Comparison of ENCODE assay signal across 9 cellular contexts in genomic region chr9:2229109-2229733, GRCh38.
DNase-seq lines count a peak whose midpoint lies in the region; ATAC-seq, FAIRE-seq and TF ChIP-seq lines count a peak whose summit lies in the region.
"Had no signal": no experiment of that assay in that cellular context is flagged by ENCODE, and none has a peak within 500 bp of the region (broad histone marks: within the 10 kb centered on the region; RNA-seq: fewer than 3 reads in every experiment).

No MANE protein-coding gene starts in this region.

- H3K4me3 ChIP-seq in MM.1S (ENCODE audit: low read length) (peak overlapping the region; percentile 3), keratinocyte (ENCODE audit: control insufficient read depth in 2 of 3, extremely low read depth in 1 of 3, insufficient read depth in 2 of 3, low read depth in 1 of 3, low read length in 3 of 3) (no peak overlapping the region)

- no peaks in the 10 kb centered on the region for H3K36me3 ChIP-seq in MM.1S (replicated peaks; ENCODE audit: insufficient read depth, low read length)
- H3K36me3 ChIP-seq in keratinocyte (ENCODE audit: control insufficient read depth in 2 of 2, extremely low read depth in 1 of 2, insufficient read depth in 2 of 2, low read length in 2 of 2), result no peaks in the 10 kb centered on the region

- no peak for TF ChIP-seq POLR2A in GM12891 (IDR thresholded peaks at IDR 0.05; ENCODE audit: low read depth, low read length)
- TF ChIP-seq POLR2A in H54 (IDR thresholded peaks at IDR 0.05; ENCODE audit: low read depth, low read length), result no peak

- no peaks in the 10 kb centered on the region for H3K9me3 ChIP-seq in MM.1S (replicated peaks; ENCODE audit: insufficient read depth, low read length)
- H3K9me3 ChIP-seq in keratinocyte (ENCODE audit: control insufficient read depth, low read depth, low read length), result no peaks in the 10 kb centered on the region

- H3K9ac ChIP-seq in MM.1S (ENCODE audit: low read length) (peak overlapping the region; percentile 25; the same call in 1 of the 2 replicates), keratinocyte (ENCODE audit: control insufficient read depth, extremely low read depth, insufficient read depth, low read length) (no peak overlapping the region)

- H3K4me2 ChIP-seq in MM.1S (ENCODE audit: low read depth, low read length) (peak overlapping the region; percentile 68), keratinocyte (ENCODE audit: control insufficient read depth, extremely low read depth, insufficient read depth, low read depth, low read length) (no peak overlapping the region)

- dilution Hi-C loops in keratinocyte (cut with MboI; ENCODE audit: extremely low pct_ligation_motif_present, low sequenced_read_pairs), result no loop called here

- H3K4me1 ChIP-seq in MM.1S (ENCODE audit: low read length), result peaks cover 25% of the 10 kb centered on the region
- H3K4me1 ChIP-seq in keratinocyte (ENCODE audit: control insufficient read depth, extremely low read depth, insufficient read depth, low read length), result no peaks in the 10 kb centered on the region

- no peak for TF ChIP-seq CTCF in MM.1S (IDR thresholded peaks at IDR 0.05; ENCODE audit: low read length)
- TF ChIP-seq CTCF in keratinocyte (optimal IDR thresholded peaks at IDR 0.05 in 1 of 3, IDR thresholded peaks at IDR 0.05 in 1 of 3, conservative IDR thresholded peaks at IDR 0.05 in 1 of 3; ENCODE audit: extremely low read depth in 1 of 3, insufficient read depth in 2 of 3, low read length in 3 of 3), result no peak

- FAIRE-seq in GM12891 (lab: Jason Lieb, UNC) (peak; percentile 81), keratinocyte (lab: Jason Lieb, UNC) (no peak), H54 (lab: Jason Lieb, UNC) (no peak)

- no peaks in the 10 kb centered on the region for H3K79me2 ChIP-seq in MM.1S (ENCODE audit: low read length)
- no peaks in the 10 kb centered on the region for H3K79me2 ChIP-seq in keratinocyte (ENCODE audit: control insufficient read depth, insufficient read depth, low read length)

- 0 out of 2 replicates have a peak, but pooled peaks cover 12% of the 10 kb centered on the region for H3F3A ChIP-seq in MM.1S (ENCODE audit: insufficient read depth, low read length)

- peak overlapping the region; percentile 83; the same call in 1 of the 2 replicates for H3K27ac ChIP-seq in MM.1S (ENCODE audit: low read length)
- H3K27ac ChIP-seq in keratinocyte (ENCODE audit: control insufficient read depth, insufficient read depth, low read length), result no peak overlapping the region

- DNase-seq in GM12891 (ENCODE audit: insufficient read length, low spot score) (no peak), MM.1S (peak; percentile 67), keratinocyte (ENCODE audit: low read depth, low spot score) (no peak), DMS114 treated with DMSO at 0.1 percent for 48 hours (lab: John Stamatoyannopoulos, UW; ENCODE audit: unreplicated experiment) (no peak), DMS 273 (lab: John Stamatoyannopoulos, UW; ENCODE audit: unreplicated experiment) (no peak), H54 (ENCODE audit: insufficient read length, low spot score) (no peak)
- no peak for DNase-seq in stimulated activated naive CD4-positive, alpha-beta T cell (lab: John Stamatoyannopoulos, UW)
- DNase-seq: NCI-H82 had no signal

- no peaks in the 10 kb centered on the region for H4K20me1 ChIP-seq in MM.1S (ENCODE audit: insufficient read depth, low read length)
- H4K20me1 ChIP-seq in keratinocyte (ENCODE audit: control insufficient read depth, extremely low read depth, insufficient read depth, low read length), result no peaks in the 10 kb centered on the region

- H3K27me3 ChIP-seq in MM.1S (replicated peaks; ENCODE audit: insufficient read depth, low read length) (no peaks in the 10 kb centered on the region), keratinocyte (ENCODE audit: control insufficient read depth, extremely low read depth, insufficient read depth, low read length) (no peaks in the 10 kb centered on the region)

- no peaks in the 10 kb centered on the region for H3K9me2 ChIP-seq in MM.1S (replicated peaks; ENCODE audit: insufficient read depth, low read length)

- ATAC-seq in HG02588 (IDR thresholded peaks at IDR 0.05; ENCODE audit: unreplicated experiment), result peak; percentile 87

- no peaks in the 10 kb centered on the region for H3K9me1 ChIP-seq in keratinocyte (ENCODE audit: control insufficient read depth, extremely low read depth, insufficient read depth, low read length)

- H2AFZ ChIP-seq in MM.1S (ENCODE audit: low read length) (peak overlapping the region; percentile 36), keratinocyte (ENCODE audit: control insufficient read depth, low read length) (peak overlapping the region; percentile 27)

TF ChIP-seq in GM12891, 5 proteins besides CTCF, POLR2A, EP300 and RAD21:
- no peak for TF ChIP-seq POLR2AphosphoS5 (IDR thresholded peaks at IDR 0.05; ENCODE audit: low read depth, low read length)
- TF ChIP-seq SPI1 (IDR thresholded peaks at IDR 0.05; ENCODE audit: low read depth, low read length), result peak; percentile 82
- no peak for TF ChIP-seq PAX5 (IDR thresholded peaks at IDR 0.05; ENCODE audit: insufficient read depth, low read length, severe bottlenecking)
- TF ChIP-seq TAF1 (IDR thresholded peaks at IDR 0.05; ENCODE audit: low read depth, low read length), result no peak
- TF ChIP-seq POU2F2 (IDR thresholded peaks at IDR 0.05; ENCODE audit: low read depth, low read length), result no peak
TF ChIP-seq in GM12891: peak in this region for 1.
